ENCODE assay signal across 8 cellular contexts in genomic region chr20:45963059-45964011, GRCh38. TPM values are rescaled to one million over a fixed set of nuclear protein-coding genes. Genes with fewer than 3 reads are reported as not detected.
DNase-seq lines count a peak whose midpoint lies in the region; ATAC-seq, FAIRE-seq and TF ChIP-seq lines count a peak whose summit lies in the region.

No MANE protein-coding gene starts in this region.

- TF ChIP-seq CTCF in brain microvascular endothelial cell (IDR thresholded peaks at IDR 0.05; ENCODE audit: low read depth, low read length, missing control alignments) (peak; percentile 49), glutamatergic neuron (IDR thresholded peaks at IDR 0.05; ENCODE audit: partially characterized antibody, unreplicated experiment) (no peak)

- peaks cover 60% of the 10 kb centered on the region for H3K36me3 Mint-ChIP-seq in activated naive CD4-positive, alpha-beta T cell treated with anti-CD3 and anti-CD28 coated beads, Interleukin-2, amount 10 ng/mL, durations not matched to agents 7 days and 5 days
- peaks cover 41% of the 10 kb centered on the region for H3K36me3 Mint-ChIP-seq in activated naive CD4-positive, alpha-beta T cell treated with anti-CD3 and anti-CD28 coated beads for 36 hours (ENCODE audit: low read depth)
- H3K36me3 Mint-ChIP-seq in glutamatergic neuron (ENCODE audit: unreplicated experiment) = peaks cover 5% of the 10 kb centered on the region

- no peak for FAIRE-seq in urothelium cell line (lab: Jason Lieb, UNC)

- in situ Hi-C loops in brain microvascular endothelial cell (cut with HindIII; ENCODE audit: low pct_ligation_motif_present, low sequenced_read_pairs) = no loop called here

- H3K4me1 Mint-ChIP-seq in activated naive CD4-positive, alpha-beta T cell treated with anti-CD3 and anti-CD28 coated beads, Interleukin-2, amount 10 ng/mL, durations not matched to agents 7 days and 5 days = no peaks in the 10 kb centered on the region
- H3K4me1 Mint-ChIP-seq in activated naive CD4-positive, alpha-beta T cell treated with anti-CD3 and anti-CD28 coated beads for 36 hours (ENCODE audit: low read depth) = peaks cover 2% of the 10 kb centered on the region
- peaks cover 3% of the 10 kb centered on the region for H3K4me1 Mint-ChIP-seq in glutamatergic neuron (ENCODE audit: low read depth, unreplicated experiment)

- ATAC-seq in HG03378 (IDR thresholded peaks at IDR 0.05; ENCODE audit: unreplicated experiment) = no peak

- H3K27ac ChIP-seq in brain microvascular endothelial cell = no peak overlapping the region

- H3K27me3 Mint-ChIP-seq in activated naive CD4-positive, alpha-beta T cell treated with anti-CD3 and anti-CD28 coated beads, Interleukin-2, amount 10 ng/mL, durations not matched to agents 7 days and 5 days = no peaks in the 10 kb centered on the region
- H3K27me3 Mint-ChIP-seq in activated naive CD4-positive, alpha-beta T cell treated with anti-CD3 and anti-CD28 coated beads for 36 hours (ENCODE audit: low read depth) = no peaks in the 10 kb centered on the region
- H3K27me3 Mint-ChIP-seq in glutamatergic neuron (ENCODE audit: unreplicated experiment) = peaks cover 1% of the 10 kb centered on the region

- no peaks in the 10 kb centered on the region for H3K9me3 Mint-ChIP-seq in activated naive CD4-positive, alpha-beta T cell treated with anti-CD3 and anti-CD28 coated beads, Interleukin-2, amount 10 ng/mL, durations not matched to agents 7 days and 5 days
- H3K9me3 Mint-ChIP-seq in activated naive CD4-positive, alpha-beta T cell treated with anti-CD3 and anti-CD28 coated beads for 36 hours = no peaks in the 10 kb centered on the region
- no peaks in the 10 kb centered on the region for H3K9me3 Mint-ChIP-seq in glutamatergic neuron (ENCODE audit: unreplicated experiment)

- CTCF ChIA-PET in activated naive CD4-positive, alpha-beta T cell treated with anti-CD3 and anti-CD28 coated beads, Interleukin-2, amount 10 ng/mL, durations not matched to agents 7 days and 5 days (lab: Charles Lee) = interaction anchor here (0.9 to 3.9 kb wide), 3 partner anchors 30 to 164 kb away, joined by 4 to 21 read pairs (median 13); no protein-coding TSS in a partner anchor
- CTCF ChIA-PET in activated naive CD4-positive, alpha-beta T cell treated with anti-CD3 and anti-CD28 coated beads for 36 hours (lab: Charles Lee) = interaction anchor here (2.8 to 3.4 kb wide), 3 partner anchors 73 to 164 kb away, joined by 8 to 22 read pairs (median 14); partner anchors contain the start of genes CTSA and NEURL2

- no peak overlapping the region for H3K27ac Mint-ChIP-seq in activated naive CD4-positive, alpha-beta T cell treated with anti-CD3 and anti-CD28 coated beads, Interleukin-2, amount 10 ng/mL, durations not matched to agents 7 days and 5 days
- no peak overlapping the region for H3K27ac Mint-ChIP-seq in activated naive CD4-positive, alpha-beta T cell treated with anti-CD3 and anti-CD28 coated beads for 36 hours
- H3K27ac Mint-ChIP-seq in glutamatergic neuron (ENCODE audit: unreplicated experiment) = no peak overlapping the region

- H3K4me3 Mint-ChIP-seq in activated naive CD4-positive, alpha-beta T cell treated with anti-CD3 and anti-CD28 coated beads, Interleukin-2, amount 10 ng/mL, durations not matched to agents 7 days and 5 days = no peak overlapping the region
- no peak overlapping the region for H3K4me3 Mint-ChIP-seq in activated naive CD4-positive, alpha-beta T cell treated with anti-CD3 and anti-CD28 coated beads for 36 hours
- H3K4me3 Mint-ChIP-seq in glutamatergic neuron (ENCODE audit: unreplicated experiment) = no peak overlapping the region

- no peak overlapping the region for H3K4me3 ChIP-seq in brain microvascular endothelial cell (ENCODE audit: low read depth, low read length)

- no peaks in the 10 kb centered on the region for H3K27me3 ChIP-seq in brain microvascular endothelial cell (replicated peaks)

- H3K36me3 ChIP-seq in brain microvascular endothelial cell (replicated peaks) = peaks cover 79% of the 10 kb centered on the region

- DNase-seq in activated naive CD4-positive, alpha-beta T cell treated with anti-CD3 and anti-CD28 coated beads, Interleukin-2, amount 10 ng/mL, durations not matched to agents 7 days and 5 days = peak; percentile 16
- no peak for DNase-seq in activated naive CD4-positive, alpha-beta T cell treated with anti-CD3 and anti-CD28 coated beads for 36 hours
- peak; percentile 47 for DNase-seq in NCI-H2081 treated with DMSO at 0.1 percent for 48 hours (lab: John Stamatoyannopoulos, UW)
- DNase-seq in brain microvascular endothelial cell = peak; percentile 12
- DNase-seq in myocyte (ENCODE audit: low read depth) = peak; percentile 52
- DNase-seq in urothelium cell line (ENCODE audit: low spot score) = no peak
- DNase-seq in glutamatergic neuron = no peak

- intact Hi-C loops in activated naive CD4-positive, alpha-beta T cell treated with anti-CD3 and anti-CD28 coated beads for 36 hours (cut with micrococcal nuclease) = loop anchor here (1.0 to 2.0 kb wide), 3 partner anchors 31 to 164 kb away; no protein-coding TSS in a partner anchor

RNA-seq across cellular contexts. Expression of gene ZNF335, which starts 8.7 kb away (rescaled TPM):
- total RNA-seq in activated naive CD4-positive, alpha-beta T cell treated with anti-CD3 and anti-CD28 coated beads for 36 hours = 10 to 100 TPM; 26.8 to 28.0 TPM
- total RNA-seq in myocyte = 14.7 and 15.2 TPM in 2 replicates
- polyA plus RNA-seq in myocyte (2012) = 10.3 TPM
- total RNA-seq in glutamatergic neuron (ENCODE audit: unreplicated experiment) = 23.1 TPM

RNA-seq across cellular contexts. Expression of gene PCIF1, which starts 28.9 kb away (rescaled TPM):
- total RNA-seq in activated naive CD4-positive, alpha-beta T cell treated with anti-CD3 and anti-CD28 coated beads for 36 hours = 10 to 100 TPM; 39.2 to 39.5 TPM
- total RNA-seq in myocyte (15.7 and 16.0 TPM in 2 replicates), glutamatergic neuron (ENCODE audit: unreplicated experiment) (37.6 TPM)
- polyA plus RNA-seq in myocyte (2012) = 26.3 TPM

RNA-seq across cellular contexts. Expression of gene MMP9, which starts 45.4 kb away (rescaled TPM):
- not detected for total RNA-seq in activated naive CD4-positive, alpha-beta T cell treated with anti-CD3 and anti-CD28 coated beads for 36 hours
- total RNA-seq in myocyte (not detected in 2 replicates), glutamatergic neuron (ENCODE audit: unreplicated experiment) (0.17 TPM)
- polyA plus RNA-seq in myocyte (2012) = not detected

RNA-seq across cellular contexts. Expression of gene PLTP, which starts 51.4 kb away (rescaled TPM):
- 1 to 10 TPM; 4.3 to 4.8 TPM for total RNA-seq in activated naive CD4-positive, alpha-beta T cell treated with anti-CD3 and anti-CD28 coated beads for 36 hours
- 12.9 and 14.2 TPM in 2 replicates for total RNA-seq in myocyte
- polyA plus RNA-seq in myocyte (2012) = 14.9 TPM
- 29.7 TPM for total RNA-seq in glutamatergic neuron (ENCODE audit: unreplicated experiment)

Comparison
In these comparisons a context has a peak if more than half of its experiments do, and no peak if none do; other contexts are left out.
1. DNase-seq: peak in activated naive CD4-positive, alpha-beta T cell treated with anti-CD3 and anti-CD28 coated beads, Interleukin-2, amount 10 ng/mL, durations not matched to agents 7 days and 5 days (single experiment), NCI-H2081 treated with DMSO at 0.1 percent for 48 hours (single experiment), brain microvascular endothelial cell (single experiment) and myocyte (single experiment); none in activated naive CD4-positive, alpha-beta T cell treated with anti-CD3 and anti-CD28 coated beads for 36 hours (single experiment), urothelium cell line (single experiment) and glutamatergic neuron (single experiment).